In the genomic region with DNA sequence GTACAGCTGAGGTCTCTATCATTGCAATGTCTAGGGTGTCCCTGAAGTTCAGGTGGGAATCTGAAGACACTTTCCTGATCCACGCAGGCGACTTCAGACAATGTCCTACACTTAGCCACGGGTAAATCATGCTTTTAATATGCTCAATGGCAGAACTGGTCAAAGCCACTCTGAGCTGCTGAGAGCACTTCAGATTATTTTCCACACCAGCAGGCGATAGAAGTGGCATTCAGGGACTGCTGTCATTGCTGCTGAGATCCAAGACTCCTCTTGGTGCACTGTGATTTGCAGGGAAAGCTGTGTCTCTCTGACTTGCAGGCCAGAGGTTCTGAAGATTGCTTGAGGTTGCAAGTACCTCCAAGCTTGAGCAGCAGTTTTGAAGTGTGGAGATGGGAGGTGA, we compare ENCODE assay signal across 31 cellular contexts. TPM values are rescaled to one million over a fixed set of nuclear protein-coding genes. Genes with fewer than 3 reads are reported as not detected.
"Had no signal": no experiment of that assay in that cellular context is flagged by ENCODE, and none has a peak within 500 bp of the region (broad histone marks: within the 10 kb centered on the region; RNA-seq: fewer than 3 reads in every experiment).

No MANE protein-coding gene starts in this region.

- H3K9me3 ChIP-seq: gastroesophageal sphincter, right lobe of liver, transverse colon had no signal

- H3K4me3 ChIP-seq: gastroesophageal sphincter, right lobe of liver, transverse colon had no signal

- H3K27ac ChIP-seq: brain microvascular endothelial cell, gastroesophageal sphincter, right lobe of liver, transverse colon had no signal

- H3K4me1 ChIP-seq: right lobe of liver, transverse colon had no signal

- DNase-seq: activated CD4-positive, alpha-beta memory T cell treated with anti-CD3 and anti-CD28 coated beads, Interleukin-2, amount 10 ng/mL, durations not matched to agents 7 days and 5 days; activated CD4-positive, alpha-beta T cell treated with anti-CD3 and anti-CD28 coated beads for 1 hour; activated CD4-positive, alpha-beta T cell treated with anti-CD3 and anti-CD28 coated beads, Interleukin-2, amount 10 ng/mL, durations not matched to agents 7 days and 5 days; activated gamma-delta T cell; activated naive CD4-positive, alpha-beta T cell treated with anti-CD3 and anti-CD28 coated beads, Interleukin-2, amount 10 ng/mL, durations not matched to agents 7 days and 5 days; activated naive CD8-positive, alpha-beta T cell treated with anti-CD3 and anti-CD28 coated beads, Interleukin-2, amount 10 ng/mL, durations not matched to agents 7 days and 5 days; activated T-cell treated with anti-CD3 and anti-CD28 coated beads, Interleukin-2, amount 50 U/mL, for 24 hours; brain microvascular endothelial cell; caudate nucleus; hypothalamus; immature natural killer cell; right lobe of liver; stimulated activated CD4-positive, alpha-beta T cell treated with anti-CD3 and anti-CD28 coated beads, Interleukin-2, amount 100 ng/mL, for 48 hours; stimulated activated naive CD4-positive, alpha-beta T cell treated with Interleukin-2 at 50 U/mL for 16 hours; T1000; transverse colon had no signal

- H3K27me3 ChIP-seq: right lobe of liver had no signal

- H3K36me3 ChIP-seq: brain microvascular endothelial cell, gastroesophageal sphincter, right lobe of liver, transverse colon had no signal

- ATAC-seq: gastroesophageal sphincter, left lobe of liver, right lobe of liver, WTC11 had no signal

RNA-seq across cellular contexts. Expression of gene SSTR4, which starts 3.1 kb away (rescaled TPM):
- total RNA-seq: activated CD4-positive, alpha-beta memory T cell treated with anti-CD3 and anti-CD28 coated beads, Interleukin-2, amount 10 ng/mL, durations not matched to agents 7 days and 5 days; activated CD4-positive, alpha-beta T cell treated with anti-CD3 and anti-CD28 coated beads, Interleukin-2, amount 10 ng/mL, durations not matched to agents 7 days and 5 days; activated naive CD8-positive, alpha-beta T cell treated with anti-CD3 and anti-CD28 coated beads, Interleukin-2, amount 10 ng/mL, durations not matched to agents 7 days and 5 days; astrocyte; chondrocyte; endothelial cell of umbilical vein; fibroblast of lung; fibroblast of villous mesenchyme; kidney epithelial cell; left lobe of liver; lung microvascular endothelial cell; mucosa of gallbladder; osteoblast; right lobe of liver; skeletal muscle tissue; temporal lobe; transverse colon; urinary bladder; WTC11 had no signal

RNA-seq across cellular contexts. Expression of gene THBD, which starts 17.4 kb away (rescaled TPM):
- total RNA-seq: activated CD4-positive, alpha-beta memory T cell treated with anti-CD3 and anti-CD28 coated beads, Interleukin-2, amount 10 ng/mL, durations not matched to agents 7 days and 5 days; activated CD4-positive, alpha-beta T cell treated with anti-CD3 and anti-CD28 coated beads, Interleukin-2, amount 10 ng/mL, durations not matched to agents 7 days and 5 days had no signal

RNA-seq across cellular contexts. Expression of gene CD93, which starts 54.1 kb away (rescaled TPM):
- total RNA-seq: fibroblast of lung, osteoblast had no signal
